ENCODE assay signal across 1 cellular context in the genomic region with DNA sequence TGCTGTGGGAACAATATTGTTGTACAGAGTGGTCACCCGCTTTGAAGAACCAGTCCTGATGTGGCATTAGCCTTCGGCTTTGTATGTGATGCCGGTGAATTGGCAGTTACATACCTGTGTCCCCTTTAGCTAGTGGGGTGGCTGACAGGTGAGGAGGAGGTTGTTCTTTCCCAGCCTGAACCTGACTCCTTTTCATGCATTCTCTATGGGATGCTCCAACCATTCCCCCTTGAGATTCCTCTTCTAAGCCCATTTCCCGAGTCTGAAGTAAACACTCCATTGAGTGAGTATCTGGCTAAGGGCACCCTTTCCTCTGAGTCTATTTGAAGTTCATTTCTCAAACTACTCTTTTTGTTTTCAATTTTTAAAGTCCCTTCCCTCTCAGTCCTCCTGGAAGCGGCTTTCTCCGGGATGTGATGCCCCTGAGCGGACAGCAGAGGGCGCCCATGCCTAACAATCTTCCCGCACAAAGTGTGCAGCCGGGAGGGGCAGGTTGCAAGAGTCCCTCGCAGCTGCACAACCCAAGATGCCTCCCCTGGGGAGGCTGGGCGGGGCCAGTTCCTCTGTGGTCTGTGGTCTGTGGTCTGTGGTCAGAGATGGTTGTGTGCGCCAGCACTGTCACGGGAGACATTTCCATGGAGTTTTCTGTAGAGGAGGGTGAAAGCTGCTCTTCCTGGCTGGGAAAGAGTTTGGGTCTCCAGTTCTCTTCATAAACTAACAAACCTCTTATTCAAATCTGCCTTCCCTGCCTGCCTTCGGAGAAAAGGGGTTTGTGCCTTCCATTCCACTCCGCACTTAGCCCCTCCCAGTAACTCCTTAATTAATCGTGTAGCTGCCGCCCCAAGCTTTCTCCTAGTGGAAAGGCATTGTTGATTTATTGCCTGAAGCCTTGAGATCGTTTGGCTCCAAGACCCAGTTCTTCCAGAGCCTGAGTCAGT.
TF ChIP-seq lines count a peak whose summit lies in the region.

No MANE protein-coding gene starts in this region.

TF ChIP-seq in GM12878, 131 proteins besides CTCF, POLR2A, EP300 and RAD21 (continued from another document):
- no peak for TF ChIP-seq RFX5 (IDR thresholded peaks at IDR 0.05; ENCODE audit: low read depth, low read length)
- no peak for TF ChIP-seq CREB1 (IDR thresholded peaks at IDR 0.05; ENCODE audit: low read depth)
- peak; percentile 78 for TF ChIP-seq PAX5 (IDR thresholded peaks at IDR 0.05; ENCODE audit: borderline replicate concordance, low read depth, low read length)
- no peak for TF ChIP-seq ZNF207 (IDR thresholded peaks at IDR 0.05; ENCODE audit: borderline replicate concordance)
- TF ChIP-seq IKZF1 (conservative IDR thresholded peaks at IDR 0.05): peak; percentile 84
- no peak for TF ChIP-seq SIN3A (IDR thresholded peaks at IDR 0.05; ENCODE audit: low read depth, low read length)
- TF ChIP-seq BRCA1 (IDR thresholded peaks at IDR 0.05; ENCODE audit: low read depth, low read length): no peak
- TF ChIP-seq CHD1 (IDR thresholded peaks at IDR 0.05; ENCODE audit: low read depth, low read length): no peak
- TF ChIP-seq, protein P1, sequence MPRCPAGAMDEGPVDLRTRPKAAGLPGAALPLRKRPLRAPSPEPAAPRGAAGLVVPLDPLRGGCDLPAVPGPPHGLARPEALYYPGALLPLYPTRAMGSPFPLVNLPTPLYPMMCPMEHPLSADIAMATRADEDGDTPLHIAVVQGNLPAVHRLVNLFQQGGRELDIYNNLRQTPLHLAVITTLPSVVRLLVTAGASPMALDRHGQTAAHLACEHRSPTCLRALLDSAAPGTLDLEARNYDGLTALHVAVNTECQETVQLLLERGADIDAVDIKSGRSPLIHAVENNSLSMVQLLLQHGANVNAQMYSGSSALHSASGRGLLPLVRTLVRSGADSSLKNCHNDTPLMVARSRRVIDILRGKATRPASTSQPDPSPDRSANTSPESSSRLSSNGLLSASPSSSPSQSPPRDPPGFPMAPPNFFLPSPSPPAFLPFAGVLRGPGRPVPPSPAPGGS (IDR thresholded peaks at IDR 0.05; ENCODE audit: borderline replicate concordance, insufficient read depth, low read depth, low read length, poor library complexity, severe bottlenecking): no peak
- no peak for TF ChIP-seq RBBP5 (conservative IDR thresholded peaks at IDR 0.05)
- TF ChIP-seq SUPT20H (IDR thresholded peaks at IDR 0.05; ENCODE audit: borderline replicate concordance, control insufficient read depth, low read depth, low read length): no peak
- TF ChIP-seq TCF12 (IDR thresholded peaks at IDR 0.05; ENCODE audit: low read depth, low read length): peak; percentile 95
- TF ChIP-seq CEBPB (IDR thresholded peaks at IDR 0.05; ENCODE audit: borderline replicate concordance in 1 of 2, low read depth in 2 of 2, low read length in 2 of 2): no peak; a peak in 1 of 4 replicates
- peak; percentile 34; the same call in 1 of the 2 replicates for TF ChIP-seq NBN (IDR thresholded peaks at IDR 0.05)
- TF ChIP-seq MEF2A (IDR thresholded peaks at IDR 0.05; ENCODE audit: insufficient read depth, low read depth, low read length): 0 out of 2 replicates have a peak, but pooled peaks have one; percentile 9
- no peak for TF ChIP-seq RB1 (IDR thresholded peaks at IDR 0.05; ENCODE audit: borderline replicate concordance)
- no peak for TF ChIP-seq CBX5 (IDR thresholded peaks at IDR 0.05; ENCODE audit: low read depth)
- TF ChIP-seq SREBF2 (IDR thresholded peaks at IDR 0.05; ENCODE audit: low read length): no peak
- TF ChIP-seq ESRRA (IDR thresholded peaks at IDR 0.05; ENCODE audit: low read length): no peak
- no peak for TF ChIP-seq CHD2 (IDR thresholded peaks at IDR 0.05; ENCODE audit: borderline replicate concordance, low read depth, low read length)
- TF ChIP-seq, protein P2, sequence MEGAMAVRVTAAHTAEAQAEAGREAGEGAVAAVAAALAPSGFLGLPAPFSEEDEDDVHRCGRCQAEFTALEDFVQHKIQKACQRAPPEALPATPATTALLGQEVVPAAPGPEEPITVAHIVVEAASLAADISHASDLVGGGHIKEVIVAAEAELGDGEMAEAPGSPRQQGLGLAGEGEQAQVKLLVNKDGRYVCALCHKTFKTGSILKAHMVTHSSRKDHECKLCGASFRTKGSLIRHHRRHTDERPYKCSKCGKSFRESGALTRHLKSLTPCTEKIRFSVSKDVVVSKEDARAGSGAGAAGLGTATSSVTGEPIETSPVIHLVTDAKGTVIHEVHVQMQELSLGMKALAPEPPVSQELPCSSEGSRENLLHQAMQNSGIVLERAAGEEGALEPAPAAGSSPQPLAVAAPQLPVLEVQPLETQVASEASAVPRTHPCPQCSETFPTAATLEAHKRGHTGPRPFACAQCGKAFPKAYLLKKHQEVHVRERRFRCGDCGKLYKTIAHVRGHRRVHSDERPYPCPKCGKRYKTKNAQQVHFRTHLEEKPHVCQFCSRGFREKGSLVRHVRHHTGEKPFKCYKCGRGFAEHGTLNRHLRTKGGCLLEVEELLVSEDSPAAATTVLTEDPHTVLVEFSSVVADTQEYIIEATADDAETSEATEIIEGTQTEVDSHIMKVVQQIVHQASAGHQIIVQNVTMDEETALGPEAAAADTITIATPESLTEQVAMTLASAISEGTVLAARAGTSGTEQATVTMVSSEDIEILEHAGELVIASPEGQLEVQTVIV (IDR thresholded peaks at IDR 0.05; ENCODE audit: borderline replicate concordance, partially characterized antibody): no peak
- no peak for TF ChIP-seq ATF7 (IDR thresholded peaks at IDR 0.05; ENCODE audit: low read depth)
- TF ChIP-seq SUZ12 (IDR thresholded peaks at IDR 0.05; ENCODE audit: unreplicated experiment): no peak
- TF ChIP-seq NFXL1 (IDR thresholded peaks at IDR 0.05; ENCODE audit: borderline replicate concordance): no peak
